Comparison of ENCODE assay signal across 24 cellular contexts in genomic region chr11:45741032-45741431, GRCh38.
"Had no signal": no experiment of that assay in that cellular context is flagged by ENCODE, and none has a peak within 500 bp of the region (broad histone marks: within the 10 kb centered on the region; RNA-seq: fewer than 3 reads in every experiment).

No MANE protein-coding gene starts in this region.

- H3K9me3 ChIP-seq: gastroesophageal sphincter, mucosa of descending colon, neutrophil, pancreas, stomach, tibial artery, upper lobe of right lung, uterus had no signal

- DNase-seq: cerebellar nuclear complex; dorsolateral prefrontal cortex; effector CD4-positive, alpha-beta T cell; foreskin fibroblast; immature natural killer cell; islet precursor cell; kidney glomerular epithelial cell; left colon; mesenchymal stem cell; mucosa of descending colon; naive B cell; pancreas; stimulated activated CD4-positive, alpha-beta T cell treated with anti-CD3 and anti-CD28 coated beads, Interleukin-2, amount 100 ng/mL, for 24 hours; stimulated activated CD4-positive, alpha-beta T cell treated with anti-CD3 and anti-CD28 coated beads, Interleukin-4, amount 100 ng/mL, for 24 hours; stimulated activated naive CD4-positive, alpha-beta T cell treated with Interleukin-2 at 50 U/mL for 16 hours; stomach; tibial artery; upper lobe of right lung; uterus had no signal

- H3K27ac ChIP-seq: dorsolateral prefrontal cortex, gastroesophageal sphincter, neutrophil, pancreas, stomach, tibial artery, upper lobe of right lung, uterus had no signal

- H3K4me1 ChIP-seq: pancreas, stomach, upper lobe of right lung, uterus had no signal

- H3K4me3 ChIP-seq: dorsolateral prefrontal cortex, gastroesophageal sphincter, mucosa of descending colon, pancreas, stomach, tibial artery, upper lobe of right lung, uterus had no signal

- ATAC-seq: gastroesophageal sphincter; left colon; mucosa of descending colon; natural killer cell treated with Interleukin-12 subunit alpha and Interleukin-12 subunit beta and Interleukin-15 and Interleukin-18, amount 100 ng/mL, for 72 hours; pancreas; sciatic nerve; stimulated activated effector memory CD8-positive, alpha-beta T cell treated with anti-CD3 and anti-CD28 coated beads, Interleukin-12 subunit alpha, Interleukin-12 subunit beta, amount 100 ng/mL, for 72 hours; upper lobe of right lung had no signal

- H3K27me3 ChIP-seq: dorsolateral prefrontal cortex, pancreas, tibial artery, upper lobe of right lung, uterus had no signal

- H3K36me3 ChIP-seq: gastroesophageal sphincter, neutrophil, pancreas, stomach, tibial artery, upper lobe of right lung, uterus had no signal
